Comparison of ENCODE assay signal across 8 cellular contexts in the genomic region with DNA sequence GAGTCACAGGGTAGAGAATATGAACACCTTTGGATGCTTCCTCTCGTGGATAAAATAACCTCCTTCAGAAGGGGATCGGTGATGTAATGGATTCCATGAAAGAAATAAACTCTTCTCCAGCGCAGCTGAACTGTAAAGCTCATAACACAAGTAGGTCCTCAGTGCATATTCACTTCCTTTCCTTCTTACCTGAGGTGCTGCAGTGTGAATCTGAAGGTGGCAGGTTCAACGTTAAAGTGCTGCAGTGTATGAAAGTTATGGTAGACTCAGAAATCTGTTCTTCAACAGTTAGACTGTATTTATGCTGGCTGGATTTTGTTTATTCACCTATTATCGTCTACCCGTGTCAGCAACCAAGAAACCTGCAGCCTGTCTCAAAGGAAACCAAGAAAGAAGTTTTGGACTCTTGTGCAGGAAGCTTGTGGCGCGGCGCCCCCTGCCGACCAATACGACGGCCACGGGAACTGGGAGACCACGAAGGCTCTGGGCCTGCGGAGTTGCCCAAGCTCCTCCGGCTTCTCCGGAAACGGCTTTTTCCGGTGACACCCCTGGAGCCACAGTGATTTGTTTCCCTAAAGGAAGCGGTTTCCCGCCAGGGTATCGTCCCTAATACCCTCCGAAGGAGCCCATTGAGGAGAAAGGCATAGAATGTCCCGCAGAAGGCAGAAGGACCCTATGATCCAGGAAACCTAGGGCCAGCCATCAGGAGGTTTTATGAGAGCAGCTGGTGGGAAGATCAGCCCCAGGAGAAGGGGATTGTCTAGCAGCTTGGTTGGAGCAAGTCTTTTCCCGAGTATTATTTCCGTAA. TPM values are rescaled to one million over a fixed set of nuclear protein-coding genes. Genes with fewer than 3 reads are reported as not detected.
A peak's percentile ranks its signal among the peaks of the same experiment; 100 is the strongest.
DNase-seq lines count a peak whose midpoint lies in the region; ATAC-seq, FAIRE-seq and TF ChIP-seq lines count a peak whose summit lies in the region.

No MANE protein-coding gene starts in this region.

- no peak for TF ChIP-seq EP300 in Ishikawa (IDR thresholded peaks at IDR 0.05; ENCODE audit: borderline replicate concordance)

- peak overlapping the region; percentile 56 for H3K4me2 ChIP-seq in keratinocyte (ENCODE audit: control insufficient read depth, extremely low read depth, insufficient read depth, low read depth, low read length)

- H3K27ac ChIP-seq in keratinocyte (ENCODE audit: control insufficient read depth, insufficient read depth, low read length) = no peak overlapping the region

- POLR2A ChIA-PET in WTC11 (lab: Charles Lee) = interaction anchor here (0.6 to 1.0 kb wide), 3 partner anchors 189 to 247 kb away, joined by 3 read pairs; partner anchors contain the start of gene RNASE4

- no peaks in the 10 kb centered on the region for H3K27me3 ChIP-seq in bronchial epithelial cell (ENCODE audit: control insufficient read depth, insufficient read depth, low read length)
- H3K27me3 ChIP-seq in keratinocyte (ENCODE audit: control insufficient read depth, extremely low read depth, insufficient read depth, low read length) = no peaks in the 10 kb centered on the region

- peaks cover 48% of the 10 kb centered on the region for H3K27me3 Mint-ChIP-seq in WTC11 (ENCODE audit: low read depth)

- no peaks in the 10 kb centered on the region for H3K36me3 Mint-ChIP-seq in WTC11

- H3K27ac Mint-ChIP-seq in WTC11 = peak overlapping the region; percentile 49; the same call in 1 of the 2 replicates

- H3K4me1 Mint-ChIP-seq in WTC11 = peaks cover 9% of the 10 kb centered on the region

- no peaks in the 10 kb centered on the region for H3K9me3 ChIP-seq in keratinocyte (ENCODE audit: control insufficient read depth, low read depth, low read length)

- H3K36me3 ChIP-seq in bronchial epithelial cell (ENCODE audit: control insufficient read depth, insufficient read depth, low read length) (no peaks in the 10 kb centered on the region), keratinocyte (ENCODE audit: control insufficient read depth in 2 of 2, extremely low read depth in 1 of 2, insufficient read depth in 2 of 2, low read length in 2 of 2) (no peaks in the 10 kb centered on the region)

- peak; percentile 52 for FAIRE-seq in bronchial epithelial cell (lab: Jason Lieb, UNC)
- no peak for FAIRE-seq in keratinocyte (lab: Jason Lieb, UNC)

- peak; percentile 60 for TF ChIP-seq RAD21 in Ishikawa (IDR thresholded peaks at IDR 0.05; ENCODE audit: low read depth)

- H2AFZ ChIP-seq in keratinocyte (ENCODE audit: control insufficient read depth, low read length) = peak overlapping the region; percentile 61

- H3K79me2 ChIP-seq in keratinocyte (ENCODE audit: control insufficient read depth, insufficient read depth, low read length) = no peaks in the 10 kb centered on the region

- H3K4me1 ChIP-seq in keratinocyte (ENCODE audit: control insufficient read depth, extremely low read depth, insufficient read depth, low read length) = no peaks in the 10 kb centered on the region

- dilution Hi-C loops in keratinocyte (cut with MboI; ENCODE audit: extremely low pct_ligation_motif_present, low sequenced_read_pairs) = no loop called here

- no peaks in the 10 kb centered on the region for H3K9me1 ChIP-seq in keratinocyte (ENCODE audit: control insufficient read depth, extremely low read depth, insufficient read depth, low read length)

- H3K9ac ChIP-seq in keratinocyte (ENCODE audit: control insufficient read depth, extremely low read depth, insufficient read depth, low read length) = no peak overlapping the region

- ATAC-seq in GM18867 (IDR thresholded peaks at IDR 0.05; ENCODE audit: unreplicated experiment) (peak; percentile 71), WTC11 (peak; percentile 98)

- peaks cover 12% of the 10 kb centered on the region for H3K9me3 Mint-ChIP-seq in WTC11

- DNase-seq in AG08395 (ENCODE audit: low spot score) (peak; percentile 63), WTC11 (ENCODE audit: low spot score) (peak; percentile 95), bronchial epithelial cell (ENCODE audit: low read depth) (peak; percentile 26), keratinocyte (ENCODE audit: low read depth, low spot score) (no peak), middle frontal gyrus (ENCODE audit: extremely low spot score, low spot score) (no peak)
- DNase-seq in stimulated activated CD4-positive, alpha-beta T cell treated with anti-CD3 and anti-CD28 coated beads, Interleukin-1b, Interleukin-23, amount 100 ng/mL, for 24 hours (ENCODE audit: low read depth in 4 of 4, low spot score in 1 of 4) = peak; percentile 41 to 80 (median 73)

- TF ChIP-seq CTCF in WTC11 (IDR thresholded peaks at IDR 0.05) (peak; percentile 74), bronchial epithelial cell (IDR thresholded peaks at IDR 0.05; ENCODE audit: insufficient read depth, low read length, severe bottlenecking) (peak; percentile 77), keratinocyte (optimal IDR thresholded peaks at IDR 0.05 in 1 of 3, IDR thresholded peaks at IDR 0.05 in 1 of 3, conservative IDR thresholded peaks at IDR 0.05 in 1 of 3; ENCODE audit: extremely low read depth in 1 of 3, insufficient read depth in 2 of 3, low read length in 3 of 3) (peak; percentile 65 to 79 (median 68))

- H3K4me3 ChIP-seq in bronchial epithelial cell (ENCODE audit: low read depth, low read length) (no peak overlapping the region), keratinocyte (ENCODE audit: control insufficient read depth in 2 of 3, extremely low read depth in 1 of 3, insufficient read depth in 2 of 3, low read depth in 1 of 3, low read length in 3 of 3) (no peak overlapping the region)

- no peaks in the 10 kb centered on the region for H4K20me1 ChIP-seq in keratinocyte (ENCODE audit: control insufficient read depth, extremely low read depth, insufficient read depth, low read length)

- CTCF ChIA-PET in WTC11 (lab: Charles Lee) = interaction anchor here (0.5 to 2.9 kb wide), 55 partner anchors 13 to 242 kb away, joined by 3 to 56 read pairs (median 4); partner anchors contain the start of genes ARHGEF40, RNASE4 and SLC39A2

- peak overlapping the region; percentile 58 for H3K4me3 Mint-ChIP-seq in WTC11

TF ChIP-seq in Ishikawa, 13 proteins besides CTCF, POLR2A, EP300 and RAD21 (continues in another document):
- TF ChIP-seq TAF1 (IDR thresholded peaks at IDR 0.05; ENCODE audit: low read depth) (no peak), NFIC (IDR thresholded peaks at IDR 0.05) (no peak), ZBTB7A (IDR thresholded peaks at IDR 0.05; ENCODE audit: low read depth) (no peak), CEBPB (IDR thresholded peaks at IDR 0.05) (no peak), YY1 (IDR thresholded peaks at IDR 0.05; ENCODE audit: low read depth) (no peak), TCF12 (IDR thresholded peaks at IDR 0.05; ENCODE audit: low read depth) (no peak), FOXM1 (IDR thresholded peaks at IDR 0.05; ENCODE audit: borderline replicate concordance, low read depth) (no peak)

TF ChIP-seq in WTC11, 78 proteins besides CTCF, POLR2A, EP300 and RAD21 (continues in another document):
- TF ChIP-seq ZNF532 (CRISPR knock-in tag; IDR thresholded peaks at IDR 0.05; ENCODE audit: borderline replicate concordance) (no peak), E2F5 (CRISPR knock-in tag; IDR thresholded peaks at IDR 0.05) (peak; percentile 55), GABPB1 (CRISPR knock-in tag; IDR thresholded peaks at IDR 0.05) (peak; percentile 43; the same call in 1 of the 2 replicates), PRRX2 (CRISPR knock-in tag; IDR thresholded peaks at IDR 0.05) (no peak), SMAD3 (CRISPR knock-in tag; IDR thresholded peaks at IDR 0.05; ENCODE audit: borderline replicate concordance) (no peak)

RNA-seq across cellular contexts. Expression of gene RNASE3, which starts 17.6 kb away (rescaled TPM):
- total RNA-seq in WTC11 (2021) (not detected in 3 replicates), bronchial epithelial cell (not detected in 2 replicates)
- not detected in 3 replicates for polyA plus RNA-seq in keratinocyte
- not detected for polyA plus RNA-seq in keratinocyte (2011; ENCODE audit: low read depth)
- not detected in 2 replicates for polyA plus RNA-seq in keratinocyte (2011; cell fraction: cytosol; rRNA removed)
- polyA plus RNA-seq in keratinocyte (2011; cell fraction: nucleus; rRNA removed) = not detected in 2 replicates
- not detected in 2 replicates for polyA plus RNA-seq in keratinocyte (2012; ENCODE audit: low replicate concordance)
- not detected in 3 replicates for polyA minus RNA-seq in keratinocyte
- not detected for polyA minus RNA-seq in keratinocyte (2011; cell fraction: cytosol; rRNA and poly(A)+ RNA removed)
- polyA minus RNA-seq in keratinocyte (2011; cell fraction: nucleus; rRNA and poly(A)+ RNA removed) = not detected in 2 replicates

Comparison
In these comparisons a context has a peak if more than half of its experiments do, and no peak if none do; other contexts are left out.
1. DNase-seq: peak in AG08395 (single experiment), WTC11 (single experiment), bronchial epithelial cell (single experiment) and stimulated activated CD4-positive, alpha-beta T cell treated with anti-CD3 and anti-CD28 coated beads, Interleukin-1b, Interleukin-23, amount 100 ng/mL, for 24 hours (4 of 4); none in keratinocyte (single experiment) and middle frontal gyrus (single experiment).
2. Peak in every context shown above with its lines, with median percentiles within 50 percentile points of each other: CTCF ChIP-seq.